In the genomic region with DNA sequence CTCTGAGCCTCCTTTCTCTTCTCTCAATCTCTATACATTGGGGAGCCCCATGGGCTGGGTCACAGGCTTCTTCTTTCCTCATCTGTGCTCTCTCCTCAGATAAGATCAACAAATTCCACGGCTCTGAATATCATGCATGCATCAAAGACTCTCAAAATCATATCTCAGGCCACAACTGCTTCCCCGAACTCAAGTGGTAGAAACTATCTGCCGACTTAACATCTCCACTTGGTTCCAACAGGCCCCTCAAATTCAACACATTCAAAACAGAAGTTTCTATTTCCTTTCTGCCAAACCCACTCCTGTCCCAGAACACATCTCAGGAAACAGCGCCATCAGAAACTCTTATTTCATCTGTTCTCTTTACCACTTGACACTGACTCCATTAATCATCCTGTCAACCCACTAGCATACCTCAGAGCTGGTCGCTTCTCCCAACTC, we compare ENCODE assay signal across 1 cellular context.
A peak's percentile ranks its signal among the peaks of the same experiment; 100 is the strongest.
TF ChIP-seq lines count a peak whose summit lies in the region.

No MANE protein-coding gene starts in this region.

TF ChIP-seq in K562, 482 proteins besides CTCF, POLR2A, EP300 and RAD21:
- peak; percentile 52; the same call in 1 of the 2 replicates for TF ChIP-seq LEF1 (IDR thresholded peaks at IDR 0.05)
- TF ChIP-seq MIER1 (IDR thresholded peaks at IDR 0.05; ENCODE audit: low read depth), result peak; percentile 23; the same call in 1 of the 2 replicates
- peak; percentile 97 for TF ChIP-seq MEIS2 (IDR thresholded peaks at IDR 0.05; ENCODE audit: partially characterized antibody)
- peak; percentile 97 for TF ChIP-seq PKNOX1 (IDR thresholded peaks at IDR 0.05)
- TF ChIP-seq CBX1 (IDR thresholded peaks at IDR 0.05; ENCODE audit: low read depth), result no peak
- peak; percentile 69 for TF ChIP-seq PBX2 (CRISPR knock-in tag; IDR thresholded peaks at IDR 0.05; ENCODE audit: low read depth)
- peak; percentile 98 for TF ChIP-seq PBX2 (tag; conservative IDR thresholded peaks at IDR 0.05; ENCODE audit: low read depth)
TF ChIP-seq in K562: peak in this region for 5.
